Comparison of ENCODE assay signal across 12 cellular contexts in the genomic region with DNA sequence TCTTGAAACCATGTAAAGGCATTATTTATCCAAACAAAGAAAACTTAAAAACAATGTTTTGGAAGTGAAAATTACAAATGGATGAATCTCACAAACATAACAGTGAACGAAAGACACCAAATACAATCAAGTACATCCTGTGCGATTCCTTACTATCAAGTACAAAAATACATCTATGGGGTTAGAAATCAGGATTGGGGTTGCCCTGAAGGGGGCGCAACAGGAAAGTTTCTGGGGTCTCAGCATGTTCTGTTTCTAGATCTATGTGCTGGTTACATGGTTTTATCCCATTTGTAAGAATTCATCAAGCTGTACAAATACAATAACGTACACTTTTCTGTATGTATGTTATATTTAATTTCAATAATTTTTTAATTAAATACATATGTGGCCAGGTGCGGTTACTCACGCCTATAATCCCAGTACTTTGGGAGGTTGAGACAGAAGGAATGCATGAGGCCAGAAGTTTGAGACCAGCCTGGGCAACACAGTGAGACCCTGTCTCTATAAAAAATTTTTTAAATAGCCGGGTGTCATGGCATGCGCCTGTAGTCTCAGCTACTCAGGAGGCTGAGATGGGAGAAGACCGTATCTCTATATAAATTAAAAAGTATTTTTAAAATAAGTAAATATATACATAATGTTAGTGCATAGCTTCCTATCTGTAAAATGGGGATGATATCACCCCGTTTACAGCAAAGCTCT.
A peak's percentile ranks its signal among the peaks of the same experiment; 100 is the strongest.
DNase-seq lines count a peak whose midpoint lies in the region; ATAC-seq and TF ChIP-seq lines count a peak whose summit lies in the region.
"Had no signal": no experiment of that assay in that cellular context is flagged by ENCODE, and none has a peak within 500 bp of the region (broad histone marks: within the 10 kb centered on the region; RNA-seq: fewer than 3 reads in every experiment).

No MANE protein-coding gene starts in this region.

- intact Hi-C loops in HCT116 (cut with micrococcal nuclease) = no loop called here

- H3K9me3 ChIP-seq in HCT116 (ENCODE audit: control insufficient read depth in 1 of 2, insufficient read depth in 1 of 2, low read depth in 1 of 2, low read length in 2 of 2) (no peaks in the 10 kb centered on the region), WERI-Rb-1 (ENCODE audit: severe bottlenecking) (no peaks in the 10 kb centered on the region), T-helper 17 cell (ENCODE audit: control insufficient read depth, low read length, poor library complexity, severe bottlenecking) (no peaks in the 10 kb centered on the region)
- H3K9me3 ChIP-seq: adrenal gland, MG63, prostate gland, suprapubic skin had no signal

- no peaks in the 10 kb centered on the region for H3K9me2 ChIP-seq in HCT116 (ENCODE audit: insufficient read depth)

- H3K36me3 Mint-ChIP-seq in neural crest cell (ENCODE audit: low read depth) (no peaks in the 10 kb centered on the region), T-helper 17 cell (ENCODE audit: low read depth) (no peaks in the 10 kb centered on the region)

- peak; percentile 10 to 59 (median 57); a peak in 4 of 6 replicates for TF ChIP-seq CTCF in HCT116 (IDR thresholded peaks at IDR 0.05 in 2 of 3, conservative IDR thresholded peaks at IDR 0.05 in 1 of 3; ENCODE audit: borderline replicate concordance in 1 of 3, insufficient read depth in 1 of 3, low read depth in 2 of 3, low read length in 2 of 3)
- peak; percentile 51 for TF ChIP-seq CTCF in WERI-Rb-1 (IDR thresholded peaks at IDR 0.05; ENCODE audit: low read depth, low read length)
- peak; percentile 45 for TF ChIP-seq CTCF in neural crest cell (conservative IDR thresholded peaks at IDR 0.05)

- POLR2A ChIA-PET in HCT116 (lab: Charles Lee) = no interaction called here

- no peaks in the 10 kb centered on the region for H4K20me1 ChIP-seq in HCT116 (ENCODE audit: insufficient read depth)

- H3K9ac ChIP-seq in HCT116 (ENCODE audit: low read length) = no peak overlapping the region

- H3K79me2 ChIP-seq in HCT116 (ENCODE audit: insufficient read depth, low read length) = peaks cover 21% of the 10 kb centered on the region; the same call in 1 of the 2 replicates

- DNase-seq in activated CD4-positive, alpha-beta T cell treated with anti-CD3 and anti-CD28 coated beads, Interleukin-2, amount 50 U/mL, for 48 hours = peak; percentile 18 to 31
- DNase-seq in activated CD4-positive, alpha-beta T cell treated with anti-CD3 and anti-CD28 coated beads for 4 hours = no peak
- no peak for DNase-seq in HCT116 (ENCODE audit: low read depth, low spot score)
- peak; percentile 58 for DNase-seq in WERI-Rb-1
- DNase-seq in neural crest cell (ENCODE audit: low read depth, low spot score) = peak; percentile 23
- no peak for DNase-seq in T-helper 17 cell
- DNase-seq: adrenal gland, MG63 had no signal

- H3K27ac Mint-ChIP-seq in neural crest cell (ENCODE audit: unreplicated experiment) (no peak overlapping the region), T-helper 17 cell (no peak overlapping the region)

- H3K27me3 ChIP-seq in HCT116 (ENCODE audit: insufficient read depth, low read length) = no peaks in the 10 kb centered on the region
- H3K27me3 ChIP-seq in WERI-Rb-1 (ENCODE audit: insufficient read depth, low read depth, severe bottlenecking) = no peaks in the 10 kb centered on the region
- H3K27me3 ChIP-seq: adrenal gland, MG63, suprapubic skin had no signal

- H3K27ac ChIP-seq in HCT116 (ENCODE audit: low read depth, low read length) (no peak overlapping the region), WERI-Rb-1 (no peak overlapping the region)
- H3K27ac ChIP-seq: adrenal gland, prostate gland, suprapubic skin had no signal

- no peak overlapping the region for H2AFZ ChIP-seq in HCT116 (ENCODE audit: low read depth, low read length, poor library complexity, severe bottlenecking)

- H3K27me3 Mint-ChIP-seq in neural crest cell (ENCODE audit: low read depth) (no peaks in the 10 kb centered on the region), T-helper 17 cell (no peaks in the 10 kb centered on the region)

- CTCF ChIA-PET in HCT116 (lab: Charles Lee) = no interaction called here

- no peaks in the 10 kb centered on the region for H3K9me3 Mint-ChIP-seq in neural crest cell

- H3K4me3 Mint-ChIP-seq in neural crest cell (no peak overlapping the region), T-helper 17 cell (no peak overlapping the region)

- TF ChIP-seq RAD21 in HCT116 (IDR thresholded peaks at IDR 0.05; ENCODE audit: low read depth) = peak; percentile 42

- H3K4me1 Mint-ChIP-seq in neural crest cell (peaks cover 5% of the 10 kb centered on the region), T-helper 17 cell (no peaks in the 10 kb centered on the region)

- RAD21 ChIA-PET in HCT116 (lab: Charles Lee; ENCODE audit: low non-redundant PET in 1 of 2, low total read pairs in 2 of 2, uncharacterized antibody in 2 of 2, unreplicated experiment in 2 of 2) = no interaction called here

- no TSS peak for BruUV-seq in HCT116 (replicated peaks; lab: Mats Ljungman, UMichigan)

- peak; percentile 52; the same call in 1 of the 2 replicates for ATAC-seq in HCT116
- ATAC-seq in HG02981 (IDR thresholded peaks at IDR 0.05; ENCODE audit: unreplicated experiment) = no peak
- no peak for ATAC-seq in GM21717 (IDR thresholded peaks at IDR 0.05; ENCODE audit: unreplicated experiment)
- no peak for ATAC-seq in T-helper 17 cell

- no peaks in the 10 kb centered on the region for H3K4me1 ChIP-seq in HCT116 (ENCODE audit: control insufficient read depth in 1 of 2, insufficient read depth in 2 of 2, low read length in 2 of 2)
- H3K4me1 ChIP-seq: adrenal gland, prostate gland, suprapubic skin had no signal

- H3K4me2 ChIP-seq in HCT116 (ENCODE audit: low read length) = no peak overlapping the region

- no peak overlapping the region for H3K4me3 ChIP-seq in HCT116 (replicated peaks in 1 of 2; ENCODE audit: low read depth in 1 of 2, low read length in 2 of 2)
- H3K4me3 ChIP-seq in WERI-Rb-1 (ENCODE audit: low read depth, low read length) = no peak overlapping the region
- H3K4me3 ChIP-seq: adrenal gland, MG63, prostate gland, suprapubic skin had no signal

- no peaks in the 10 kb centered on the region for H3K36me3 ChIP-seq in HCT116 (ENCODE audit: control insufficient read depth in 1 of 2, insufficient read depth in 2 of 2, low read length in 2 of 2)
- H3K36me3 ChIP-seq in WERI-Rb-1 = peaks cover 3% of the 10 kb centered on the region
- H3K36me3 ChIP-seq: adrenal gland, MG63, prostate gland, suprapubic skin had no signal

- TF ChIP-seq POLR2A in HCT116 (IDR thresholded peaks at IDR 0.05; ENCODE audit: borderline replicate concordance, extremely low read depth, insufficient read depth, insufficient read length) = no peak

TF ChIP-seq in HCT116, 20 proteins besides CTCF, POLR2A, EP300 and RAD21 (continues in another document):
- TF ChIP-seq, protein P1, sequence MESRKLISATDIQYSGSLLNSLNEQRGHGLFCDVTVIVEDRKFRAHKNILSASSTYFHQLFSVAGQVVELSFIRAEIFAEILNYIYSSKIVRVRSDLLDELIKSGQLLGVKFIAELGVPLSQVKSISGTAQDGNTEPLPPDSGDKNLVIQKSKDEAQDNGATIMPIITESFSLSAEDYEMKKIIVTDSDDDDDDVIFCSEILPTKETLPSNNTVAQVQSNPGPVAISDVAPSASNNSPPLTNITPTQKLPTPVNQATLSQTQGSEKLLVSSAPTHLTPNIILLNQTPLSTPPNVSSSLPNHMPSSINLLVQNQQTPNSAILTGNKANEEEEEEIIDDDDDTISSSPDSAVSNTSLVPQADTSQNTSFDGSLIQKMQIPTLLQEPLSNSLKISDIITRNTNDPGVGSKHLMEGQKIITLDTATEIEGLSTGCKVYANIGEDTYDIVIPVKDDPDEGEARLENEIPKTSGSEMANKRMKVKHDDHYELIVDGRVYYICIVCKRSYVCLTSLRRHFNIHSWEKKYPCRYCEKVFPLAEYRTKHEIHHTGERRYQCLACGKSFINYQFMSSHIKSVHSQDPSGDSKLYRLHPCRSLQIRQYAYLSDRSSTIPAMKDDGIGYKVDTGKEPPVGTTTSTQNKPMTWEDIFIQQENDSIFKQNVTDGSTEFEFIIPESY (IDR thresholded peaks at IDR 0.05; ENCODE audit: extremely low read depth, insufficient replicate concordance, low read length) = no peak
- no peak for TF ChIP-seq ELF1 (IDR thresholded peaks at IDR 0.05; ENCODE audit: borderline replicate concordance, low read depth)
- TF ChIP-seq, protein P2, sequence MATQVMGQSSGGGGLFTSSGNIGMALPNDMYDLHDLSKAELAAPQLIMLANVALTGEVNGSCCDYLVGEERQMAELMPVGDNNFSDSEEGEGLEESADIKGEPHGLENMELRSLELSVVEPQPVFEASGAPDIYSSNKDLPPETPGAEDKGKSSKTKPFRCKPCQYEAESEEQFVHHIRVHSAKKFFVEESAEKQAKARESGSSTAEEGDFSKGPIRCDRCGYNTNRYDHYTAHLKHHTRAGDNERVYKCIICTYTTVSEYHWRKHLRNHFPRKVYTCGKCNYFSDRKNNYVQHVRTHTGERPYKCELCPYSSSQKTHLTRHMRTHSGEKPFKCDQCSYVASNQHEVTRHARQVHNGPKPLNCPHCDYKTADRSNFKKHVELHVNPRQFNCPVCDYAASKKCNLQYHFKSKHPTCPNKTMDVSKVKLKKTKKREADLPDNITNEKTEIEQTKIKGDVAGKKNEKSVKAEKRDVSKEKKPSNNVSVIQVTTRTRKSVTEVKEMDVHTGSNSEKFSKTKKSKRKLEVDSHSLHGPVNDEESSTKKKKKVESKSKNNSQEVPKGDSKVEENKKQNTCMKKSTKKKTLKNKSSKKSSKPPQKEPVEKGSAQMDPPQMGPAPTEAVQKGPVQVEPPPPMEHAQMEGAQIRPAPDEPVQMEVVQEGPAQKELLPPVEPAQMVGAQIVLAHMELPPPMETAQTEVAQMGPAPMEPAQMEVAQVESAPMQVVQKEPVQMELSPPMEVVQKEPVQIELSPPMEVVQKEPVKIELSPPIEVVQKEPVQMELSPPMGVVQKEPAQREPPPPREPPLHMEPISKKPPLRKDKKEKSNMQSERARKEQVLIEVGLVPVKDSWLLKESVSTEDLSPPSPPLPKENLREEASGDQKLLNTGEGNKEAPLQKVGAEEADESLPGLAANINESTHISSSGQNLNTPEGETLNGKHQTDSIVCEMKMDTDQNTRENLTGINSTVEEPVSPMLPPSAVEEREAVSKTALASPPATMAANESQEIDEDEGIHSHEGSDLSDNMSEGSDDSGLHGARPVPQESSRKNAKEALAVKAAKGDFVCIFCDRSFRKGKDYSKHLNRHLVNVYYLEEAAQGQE (IDR thresholded peaks at IDR 0.05; ENCODE audit: low read depth) = no peak
- no peak for TF ChIP-seq ZNF274 (IDR thresholded peaks at IDR 0.05; ENCODE audit: low read depth, low read length)
- TF ChIP-seq FOSL1 (IDR thresholded peaks at IDR 0.05; ENCODE audit: low read depth) = no peak
- TF ChIP-seq EGR1 (IDR thresholded peaks at IDR 0.05; ENCODE audit: low read depth) = no peak
- no peak for TF ChIP-seq POLR2AphosphoS5 (IDR thresholded peaks at IDR 0.05; ENCODE audit: low read depth, low read length)
- TF ChIP-seq JUND (IDR thresholded peaks at IDR 0.05) = no peak
- TF ChIP-seq SRF (IDR thresholded peaks at IDR 0.05; ENCODE audit: low read depth) = no peak
- no peak for TF ChIP-seq TCF7L2 (IDR thresholded peaks at IDR 0.05; ENCODE audit: borderline replicate concordance, extremely low read depth, insufficient read depth, insufficient read length)
- TF ChIP-seq SP1 (IDR thresholded peaks at IDR 0.05; ENCODE audit: low read depth) = no peak
- no peak for TF ChIP-seq CBX3 (IDR thresholded peaks at IDR 0.05; ENCODE audit: low read depth)

Comparison
In these comparisons a context has a peak if more than half of its experiments do, and no peak if none do; other contexts are left out.
1. DNase-seq: peak in activated CD4-positive, alpha-beta T cell treated with anti-CD3 and anti-CD28 coated beads, Interleukin-2, amount 50 U/mL, for 48 hours (2 of 2), WERI-Rb-1 (single experiment) and neural crest cell (single experiment); none in activated CD4-positive, alpha-beta T cell treated with anti-CD3 and anti-CD28 coated beads for 4 hours (0 of 2), HCT116 (single experiment) and T-helper 17 cell (0 of 3).
2. Peak in every context shown above with its lines, with median percentiles within 50 percentile points of each other: CTCF ChIP-seq.